Comparison of ENCODE assay signal across 26 cellular contexts in the genomic region with DNA sequence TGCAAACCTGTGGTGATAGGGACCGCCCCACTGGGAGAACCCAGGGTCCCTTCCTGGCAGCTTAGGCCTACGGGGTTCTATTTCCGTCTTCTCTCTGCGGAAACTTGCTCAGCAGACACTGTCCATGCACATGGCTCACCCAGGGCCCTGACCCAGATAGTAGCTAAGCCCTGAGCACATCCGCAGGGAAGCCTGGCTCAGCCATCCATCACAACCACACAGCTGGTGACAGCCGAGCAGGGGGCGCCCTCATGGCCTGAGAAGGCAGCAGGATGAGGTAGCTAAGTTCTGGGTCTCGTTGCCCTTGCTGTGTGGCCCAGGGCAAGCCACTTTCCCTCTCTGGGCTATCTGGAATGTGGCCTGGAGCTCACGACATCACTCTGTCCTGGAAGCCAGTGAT. TPM values are rescaled to one million over a fixed set of nuclear protein-coding genes. Genes with fewer than 3 reads are reported as not detected.
DNase-seq lines count a peak whose midpoint lies in the region; ATAC-seq and TF ChIP-seq lines count a peak whose summit lies in the region.
"Had no signal": no experiment of that assay in that cellular context is flagged by ENCODE, and none has a peak within 500 bp of the region (broad histone marks: within the 10 kb centered on the region; RNA-seq: fewer than 3 reads in every experiment).

No MANE protein-coding gene starts in this region.

- H3K9me2 ChIP-seq in Karpas-422 (replicated peaks; ENCODE audit: insufficient read depth, low read length) (no peaks in the 10 kb centered on the region), PC-3 (replicated peaks; ENCODE audit: low read length) (no peaks in the 10 kb centered on the region)

- H3K36me3 Mint-ChIP-seq in endodermal cell (ENCODE audit: low read depth) = no peaks in the 10 kb centered on the region
- H3K36me3 Mint-ChIP-seq in CD8-positive, alpha-beta memory T cell = no peaks in the 10 kb centered on the region
- peaks cover 0 to 10% of the 10 kb centered on the region in 2 donors for H3K36me3 Mint-ChIP-seq in activated naive CD4-positive, alpha-beta T cell treated with anti-CD3 and anti-CD28 coated beads, Interleukin-2, amount 50 U/mL, for 72 hours
- H3K36me3 Mint-ChIP-seq: CD8-positive, alpha-beta T cell had no signal

- no peak for TF ChIP-seq POLR2A in sigmoid colon (IDR thresholded peaks at IDR 0.05)

- CTCF ChIA-PET in CD8-positive, alpha-beta memory T cell (lab: Charles Lee) = no interaction called here
- CTCF ChIA-PET in PC-3 (lab: Charles Lee) = no interaction called here

- H3K4me3 Mint-ChIP-seq in endodermal cell = no peak overlapping the region
- H3K4me3 Mint-ChIP-seq in CD8-positive, alpha-beta memory T cell = no peak overlapping the region
- H3K4me3 Mint-ChIP-seq: CD8-positive, alpha-beta T cell; HFFc6 had no signal

- H3K27ac Mint-ChIP-seq in endodermal cell = no peak overlapping the region
- no peak overlapping the region for H3K27ac Mint-ChIP-seq in CD8-positive, alpha-beta memory T cell
- no peak overlapping the region for H3K27ac Mint-ChIP-seq in activated naive CD4-positive, alpha-beta T cell treated with anti-CD3 and anti-CD28 coated beads, Interleukin-2, amount 50 U/mL, for 72 hours
- H3K27ac Mint-ChIP-seq: CD8-positive, alpha-beta T cell; HFFc6 had no signal

- TF ChIP-seq EP300 in sigmoid colon (IDR thresholded peaks at IDR 0.05) = no peak

- H3K4me2 ChIP-seq in Karpas-422 (ENCODE audit: low read depth, low read length, poor library complexity, severe bottlenecking) (peak overlapping the region; percentile 67), PC-3 (ENCODE audit: low read length) (no peak overlapping the region)
- H3K4me2 ChIP-seq: A549 had no signal

- H3K9ac ChIP-seq in Karpas-422 (ENCODE audit: low read length) = peak overlapping the region; percentile 57
- H3K9ac ChIP-seq in endodermal cell (ENCODE audit: extremely low read depth, low read length, poor library complexity, severe bottlenecking) = no peak overlapping the region
- H3K9ac ChIP-seq in PC-3 (ENCODE audit: low read length) = no peak overlapping the region

- peaks cover 13% of the 10 kb centered on the region for H3K9me3 ChIP-seq in Karpas-422 (ENCODE audit: low read length)
- H3K9me3 ChIP-seq in endodermal cell (ENCODE audit: control insufficient read depth, low read length) = no peaks in the 10 kb centered on the region
- peaks cover 0 to 16% (median 7%) of the 10 kb centered on the region in 4 donors for H3K9me3 ChIP-seq in sigmoid colon
- H3K9me3 ChIP-seq in CD8-positive, alpha-beta memory T cell (ENCODE audit: low read length) = no peaks in the 10 kb centered on the region
- no peaks in the 10 kb centered on the region for H3K9me3 ChIP-seq in PC-3 (ENCODE audit: low read length)

- H3K4me3 ChIP-seq in Karpas-422 (ENCODE audit: low read length) (peak overlapping the region; percentile 42; the same call in 1 of the 2 replicates), endodermal cell (ENCODE audit: low read length) (no peak overlapping the region), sigmoid colon (no peak overlapping the region), PC-3 (ENCODE audit: low read length) (no peak overlapping the region)
- H3K4me3 ChIP-seq in CD8-positive, alpha-beta memory T cell (ENCODE audit: low read length) = no peak overlapping the region
- H3K4me3 ChIP-seq: A549 had no signal

- no peak overlapping the region for H2AFZ ChIP-seq in Karpas-422 (ENCODE audit: low read length)
- no peak overlapping the region for H2AFZ ChIP-seq in PC-3 (ENCODE audit: low read length)

- H3K36me3 ChIP-seq in Karpas-422 (ENCODE audit: insufficient read depth, low read length) (peaks cover 9% of the 10 kb centered on the region; the same call in 1 of the 2 replicates), endodermal cell (ENCODE audit: control insufficient read depth, insufficient read depth, low read length) (no peaks in the 10 kb centered on the region), sigmoid colon (no peaks in the 10 kb centered on the region), PC-3 (ENCODE audit: low read depth, low read length) (no peaks in the 10 kb centered on the region)
- H3K36me3 ChIP-seq in CD8-positive, alpha-beta memory T cell (ENCODE audit: insufficient read depth, low read length) = no peaks in the 10 kb centered on the region

- ATAC-seq in PC-3 = no peak
- ATAC-seq in activated naive CD4-positive, alpha-beta T cell treated with anti-CD3 and anti-CD28 coated beads, Interleukin-2, amount 50 U/mL, for 72 hours = no peak
- ATAC-seq: A549; CD8-positive, alpha-beta T cell; SK-N-SH treated with all-trans-retinoic acid at 6 μM for 48 hours had no signal

- no peaks in the 10 kb centered on the region for H3F3A ChIP-seq in PC-3 (ENCODE audit: low read length, unreplicated experiment)

- H4K20me1 ChIP-seq in Karpas-422 (ENCODE audit: insufficient read depth, low read depth, low read length) = no peaks in the 10 kb centered on the region
- no peaks in the 10 kb centered on the region for H4K20me1 ChIP-seq in PC-3 (ENCODE audit: low read length)

- no peaks in the 10 kb centered on the region for H3K4me1 Mint-ChIP-seq in endodermal cell
- no peaks in the 10 kb centered on the region for H3K4me1 Mint-ChIP-seq in CD8-positive, alpha-beta memory T cell

- peaks cover 9% of the 10 kb centered on the region for H3K9me3 Mint-ChIP-seq in endodermal cell
- H3K9me3 Mint-ChIP-seq in CD8-positive, alpha-beta memory T cell = peaks cover 3 to 17% (median 13%) of the 10 kb centered on the region in 5 donors
- H3K9me3 Mint-ChIP-seq in activated naive CD4-positive, alpha-beta T cell treated with anti-CD3 and anti-CD28 coated beads, Interleukin-2, amount 50 U/mL, for 72 hours = peaks cover 5 to 13% of the 10 kb centered on the region in 2 donors

- intact Hi-C loops in sigmoid colon (cut with DNase I) = no loop called here
- intact Hi-C loops in PC-3 (cut with micrococcal nuclease) = no loop called here

- H3K27me3 Mint-ChIP-seq in endodermal cell (ENCODE audit: insufficient read depth) = peaks cover 5% of the 10 kb centered on the region
- H3K27me3 Mint-ChIP-seq in CD8-positive, alpha-beta memory T cell = peaks cover 3 to 4% of the 10 kb centered on the region in 2 donors

- no peak for TF ChIP-seq CTCF in endodermal cell (conservative IDR thresholded peaks at IDR 0.05)
- no peak for TF ChIP-seq CTCF in sigmoid colon (IDR thresholded peaks at IDR 0.05)
- TF ChIP-seq CTCF in PC-3 (conservative IDR thresholded peaks at IDR 0.05; ENCODE audit: low read depth, low read length) = no peak

- peak; percentile 43 for DNase-seq in ELF-1 (ENCODE audit: low read depth, low spot score)
- peak; percentile 90 for DNase-seq in Karpas-422
- DNase-seq in endodermal cell = peak; percentile 53
- DNase-seq in sigmoid colon = peak; percentile 35
- no peak for DNase-seq in CD8-positive, alpha-beta memory T cell
- DNase-seq in PC-3 = no peak
- no peak for DNase-seq in activated naive CD4-positive, alpha-beta T cell treated with anti-CD3 and anti-CD28 coated beads, Interleukin-2, amount 50 U/mL, for 72 hours (ENCODE audit: low spot score in 2 of 2)
- DNase-seq: CD8-positive, alpha-beta T cell; HFFc6; IMR-90; MM.1S; NCI-H1092 treated with DMSO at 0.1 percent for 48 hours; NCI-H146; NCI-H2029 treated with DMSO at 0.1 percent for 48 hours; NCI-H2171; NCI-H446; NCI-H69; NK-92 treated with Interleukin-12 subunit alpha and Interleukin-12 subunit beta, amount 100 ng/mL, for 24 hours; RPMI8226; SHP77 treated with DMSO at 0.1 percent for 48 hours; T-helper 1 cell had no signal

- WGBS in endodermal cell (ENCODE audit: insufficient coverage in 1 of 2, insufficient read length in 1 of 2), 2 experiments = 80 to 81% methylated on average over 8 to 9 of the region's 9 CpGs
- WGBS in sigmoid colon, 2 donors = 68 to 71% methylated on average over 9 of the region's 9 CpGs

- H3K4me1 ChIP-seq in Karpas-422 (ENCODE audit: low read length) = peaks cover 54% of the 10 kb centered on the region
- H3K4me1 ChIP-seq in endodermal cell (ENCODE audit: control insufficient read depth, insufficient read depth, low read length) = no peaks in the 10 kb centered on the region
- H3K4me1 ChIP-seq in sigmoid colon = no peaks in the 10 kb centered on the region
- H3K4me1 ChIP-seq in CD8-positive, alpha-beta memory T cell (ENCODE audit: insufficient read depth, low read length) = no peaks in the 10 kb centered on the region
- no peaks in the 10 kb centered on the region for H3K4me1 ChIP-seq in PC-3 (ENCODE audit: insufficient read depth, low read length)
- H3K4me1 ChIP-seq: A549 had no signal

- H3K27me3 ChIP-seq in Karpas-422 (ENCODE audit: low read length) = no peaks in the 10 kb centered on the region
- no peaks in the 10 kb centered on the region for H3K27me3 ChIP-seq in endodermal cell (ENCODE audit: control insufficient read depth, insufficient read depth, low read length, poor library complexity, severe bottlenecking)
- no peaks in the 10 kb centered on the region for H3K27me3 ChIP-seq in sigmoid colon
- no peaks in the 10 kb centered on the region for H3K27me3 ChIP-seq in CD8-positive, alpha-beta memory T cell (ENCODE audit: insufficient read depth, low read length, poor library complexity, severe bottlenecking)
- H3K27me3 ChIP-seq in PC-3 (ENCODE audit: low read length) = no peaks in the 10 kb centered on the region

- no TSS peak for BruUV-seq in PC-3 (replicated peaks; lab: Mats Ljungman, UMichigan)

- H3K79me2 ChIP-seq in Karpas-422 (ENCODE audit: low read length) (no peaks in the 10 kb centered on the region), PC-3 (ENCODE audit: low read length) (no peaks in the 10 kb centered on the region)

- POLR2A ChIA-PET in CD8-positive, alpha-beta memory T cell (lab: Charles Lee) = no interaction called here
- POLR2A ChIA-PET in PC-3 (lab: Charles Lee; ENCODE audit: unreplicated experiment) = no interaction called here

- H3K27ac ChIP-seq in Karpas-422 (ENCODE audit: low read length) = peak overlapping the region; percentile 99
- H3K27ac ChIP-seq in endodermal cell (ENCODE audit: low read depth, low read length) = no peak overlapping the region
- H3K27ac ChIP-seq in sigmoid colon = no peak overlapping the region
- H3K27ac ChIP-seq in CD8-positive, alpha-beta memory T cell (ENCODE audit: low read depth, low read length) = no peak overlapping the region
- no peak overlapping the region for H3K27ac ChIP-seq in PC-3 (ENCODE audit: low read length)
- H3K27ac ChIP-seq: A549, HL-60 had no signal

RNA-seq across cellular contexts. Expression of gene NPTX2, which starts 23.3 kb away (rescaled TPM):
- total RNA-seq in Karpas-422 (2014; rRNA removed; shearing (Covaris generic); ENCODE audit: low replicate concordance) = not detected in 2 replicates
- total RNA-seq in endodermal cell = 1 to 10 TPM in 1 of 2 donors, under 1 TPM in 1; 0.53 to 1.3 TPM
- 19.5 TPM for polyA plus RNA-seq in endodermal cell (2013, experiment 1 of 2)
- polyA plus RNA-seq in endodermal cell (2013, experiment 2 of 2) = 21.4 TPM
- 10 to 100 TPM in 3 of 4 donors, 1 to 10 TPM in 1; 8.1 to 21.8 (median 13.2) TPM for total RNA-seq in sigmoid colon
- polyA plus RNA-seq in sigmoid colon = 1 to 10 TPM in 1 of 3 donors, under 1 TPM in 2; 0.23 to 4.7 (median 0.60) TPM
- not detected for total RNA-seq in CD8-positive, alpha-beta memory T cell
- 0.16 TPM for polyA plus RNA-seq in CD8-positive, alpha-beta memory T cell
- total RNA-seq in PC-3 (2014; rRNA removed) = not detected in 2 replicates
- total RNA-seq in activated naive CD4-positive, alpha-beta T cell treated with anti-CD3 and anti-CD28 coated beads, Interleukin-2, amount 50 U/mL, for 72 hours = not detected
- total RNA-seq: CD8-positive, alpha-beta T cell; H4; HFFc6; HT1080 had no signal
- polyA plus RNA-seq: A549 had no signal

Comparison
In these comparisons a context has a peak if more than half of its experiments do, and no peak if none do; other contexts are left out.
1. DNase-seq: peak in ELF-1 (single experiment), Karpas-422 (single experiment), endodermal cell (single experiment) and sigmoid colon (single experiment); none in CD8-positive, alpha-beta memory T cell (0 of 5), PC-3 (single experiment) and activated naive CD4-positive, alpha-beta T cell treated with anti-CD3 and anti-CD28 coated beads, Interleukin-2, amount 50 U/mL, for 72 hours (0 of 2).